Comparison of ENCODE assay signal across 8 cellular contexts in genomic region chr1:167059045-167059728, GRCh38. TPM values are rescaled to one million over a fixed set of nuclear protein-coding genes. Genes with fewer than 3 reads are reported as not detected.
DNase-seq lines count a peak whose midpoint lies in the region; ATAC-seq and TF ChIP-seq lines count a peak whose summit lies in the region.

No MANE protein-coding gene starts in this region.

- no peak overlapping the region for H3K9ac ChIP-seq in Loucy (ENCODE audit: low read depth, low read length, poor library complexity, severe bottlenecking)
- peak overlapping the region; percentile 17 for H3K9ac ChIP-seq in rectal smooth muscle tissue (ENCODE audit: low read length)

- H3K9me3 Mint-ChIP-seq in activated naive CD4-positive, alpha-beta T cell treated with anti-CD3 and anti-CD28 coated beads, Interleukin-2, amount 50 U/mL, for 72 hours = no peaks in the 10 kb centered on the region

- no peaks in the 10 kb centered on the region for H3K9me2 ChIP-seq in Loucy (replicated peaks; ENCODE audit: low read depth, low read length)

- H3K36me3 Mint-ChIP-seq in activated naive CD4-positive, alpha-beta T cell treated with anti-CD3 and anti-CD28 coated beads, Interleukin-2, amount 50 U/mL, for 72 hours = no peaks in the 10 kb centered on the region

- H3K4me3 ChIP-seq in Loucy (ENCODE audit: low read length, poor library complexity, severe bottlenecking) (no peak overlapping the region), rectal smooth muscle tissue (ENCODE audit: low read length) (peak overlapping the region; percentile 57), vagina (no peak overlapping the region)

- TF ChIP-seq CTCF in Loucy (conservative IDR thresholded peaks at IDR 0.05; ENCODE audit: low read length) = peak; percentile 99
- TF ChIP-seq CTCF in vagina (IDR thresholded peaks at IDR 0.05) = peak; percentile 77 to 98 (median 85)

- H4K20me1 ChIP-seq in Loucy (ENCODE audit: insufficient read depth, low read length, poor library complexity, severe bottlenecking) = no peaks in the 10 kb centered on the region

- H3K27me3 ChIP-seq in Loucy (ENCODE audit: insufficient read depth, low read length, poor library complexity, severe bottlenecking) (no peaks in the 10 kb centered on the region), rectal smooth muscle tissue (ENCODE audit: control insufficient read depth, insufficient read depth, low read length) (no peaks in the 10 kb centered on the region), vagina (no peaks in the 10 kb centered on the region)

- peak overlapping the region; percentile 44 to 83 for H3K27ac Mint-ChIP-seq in activated naive CD4-positive, alpha-beta T cell treated with anti-CD3 and anti-CD28 coated beads, Interleukin-2, amount 50 U/mL, for 72 hours

- peak; percentile 58 to 66 for DNase-seq in NCI-H524 (lab: John Stamatoyannopoulos, UW)
- no peak for DNase-seq in NCI-H524 treated with DMSO at 0.1 percent for 48 hours (lab: John Stamatoyannopoulos, UW)
- peak; percentile 75 to 79 for DNase-seq in activated naive CD4-positive, alpha-beta T cell treated with anti-CD3 and anti-CD28 coated beads, Interleukin-2, amount 50 U/mL, for 72 hours (ENCODE audit: low spot score in 2 of 2)
- peak; percentile 73 for DNase-seq in left cardiac atrium
- DNase-seq in vagina (ENCODE audit: extremely low spot score in 2 of 2) = peak in 1 of 2 donors; percentile 79

- H2AFZ ChIP-seq in Loucy (ENCODE audit: low read length) = no peak overlapping the region

- H3K27ac ChIP-seq in rectal smooth muscle tissue (ENCODE audit: low read depth, low read length) (no peak overlapping the region), vagina (no peak overlapping the region)

- no peaks in the 10 kb centered on the region for H3K79me2 ChIP-seq in Loucy (ENCODE audit: insufficient read depth, low read length)

- intact Hi-C loops in left cardiac atrium (cut with DNase I) (loop anchor here (1.0 to 10.0 kb wide), 3 partner anchors 84 to 175 kb away; partner anchors contain the start of gene ILDR2 (in 1 of the 2)), vagina (cut with DNase I) (loop anchor here (10.0 kb wide), 1 partner anchor 144 kb away; no protein-coding TSS in a partner anchor)

- peak overlapping the region; percentile 15 for H3K4me2 ChIP-seq in Loucy (ENCODE audit: low read depth, low read length, poor library complexity, severe bottlenecking)

- H3F3A ChIP-seq in Loucy (ENCODE audit: low read depth) = 0 out of 2 replicates have a peak, but pooled peaks cover 3% of the 10 kb centered on the region

- H3K36me3 ChIP-seq in Loucy (ENCODE audit: insufficient read depth, low read length) (peaks cover 65% of the 10 kb centered on the region; the same call in 1 of the 2 replicates), rectal smooth muscle tissue (ENCODE audit: control insufficient read depth, insufficient read depth, low read length) (no peaks in the 10 kb centered on the region), vagina (no peaks in the 10 kb centered on the region)

- no peak for TF ChIP-seq POLR2A in vagina (IDR thresholded peaks at IDR 0.05)

- H3K9me3 ChIP-seq in Loucy (ENCODE audit: insufficient read depth, low read depth, low read length) (no peaks in the 10 kb centered on the region), vagina (no peaks in the 10 kb centered on the region)

- ATAC-seq in SK-N-SH treated with all-trans-retinoic acid at 6 μM for 48 hours (peak; percentile 81), left cardiac atrium (peak; percentile 28 to 67)
- peak; percentile 61 to 71 for ATAC-seq in activated naive CD4-positive, alpha-beta T cell treated with anti-CD3 and anti-CD28 coated beads, Interleukin-2, amount 50 U/mL, for 72 hours

- H3K4me1 ChIP-seq in Loucy (ENCODE audit: insufficient read depth, low read length, poor library complexity, severe bottlenecking) (no peaks in the 10 kb centered on the region), rectal smooth muscle tissue (ENCODE audit: control insufficient read depth, insufficient read depth, low read length) (peaks cover 5% of the 10 kb centered on the region), vagina (peaks cover 7% of the 10 kb centered on the region)

TF ChIP-seq in SK-N-SH treated with all-trans-retinoic acid at 6 μM for 48 hours, 23 proteins besides CTCF, POLR2A, EP300 and RAD21 (continues in another document):
- no peak for TF ChIP-seq BACH2 (CRISPR knock-in tag; IDR thresholded peaks at IDR 0.05; ENCODE audit: borderline replicate concordance)
- no peak for TF ChIP-seq TCF4 (CRISPR knock-in tag; IDR thresholded peaks at IDR 0.05; ENCODE audit: borderline replicate concordance)
- TF ChIP-seq OSR1 (CRISPR knock-in tag; IDR thresholded peaks at IDR 0.05) = no peak
- no peak for TF ChIP-seq ARNTL (CRISPR knock-in tag; IDR thresholded peaks at IDR 0.05; ENCODE audit: borderline replicate concordance, low read depth)
- no peak for TF ChIP-seq ZNF8 (CRISPR knock-in tag; IDR thresholded peaks at IDR 0.05)
- no peak for TF ChIP-seq ZC3H10 (CRISPR knock-in tag; IDR thresholded peaks at IDR 0.05)
- TF ChIP-seq POU6F1 (CRISPR knock-in tag; IDR thresholded peaks at IDR 0.05; ENCODE audit: borderline replicate concordance, low read depth) = no peak
- TF ChIP-seq GLIS3 (CRISPR knock-in tag; IDR thresholded peaks at IDR 0.05) = no peak
- no peak for TF ChIP-seq TOX (CRISPR knock-in tag; IDR thresholded peaks at IDR 0.05; ENCODE audit: borderline replicate concordance)
- no peak for TF ChIP-seq ESRRG (CRISPR knock-in tag; IDR thresholded peaks at IDR 0.05)
- TF ChIP-seq SNAI2 (CRISPR knock-in tag; IDR thresholded peaks at IDR 0.05) = no peak
- no peak for TF ChIP-seq ZFP30 (CRISPR knock-in tag; IDR thresholded peaks at IDR 0.05)
- no peak for TF ChIP-seq ZFP3 (CRISPR knock-in tag; IDR thresholded peaks at IDR 0.05)
- no peak for TF ChIP-seq ZNF565 (CRISPR knock-in tag; conservative IDR thresholded peaks at IDR 0.05; ENCODE audit: low read depth)
- TF ChIP-seq, protein P1, sequence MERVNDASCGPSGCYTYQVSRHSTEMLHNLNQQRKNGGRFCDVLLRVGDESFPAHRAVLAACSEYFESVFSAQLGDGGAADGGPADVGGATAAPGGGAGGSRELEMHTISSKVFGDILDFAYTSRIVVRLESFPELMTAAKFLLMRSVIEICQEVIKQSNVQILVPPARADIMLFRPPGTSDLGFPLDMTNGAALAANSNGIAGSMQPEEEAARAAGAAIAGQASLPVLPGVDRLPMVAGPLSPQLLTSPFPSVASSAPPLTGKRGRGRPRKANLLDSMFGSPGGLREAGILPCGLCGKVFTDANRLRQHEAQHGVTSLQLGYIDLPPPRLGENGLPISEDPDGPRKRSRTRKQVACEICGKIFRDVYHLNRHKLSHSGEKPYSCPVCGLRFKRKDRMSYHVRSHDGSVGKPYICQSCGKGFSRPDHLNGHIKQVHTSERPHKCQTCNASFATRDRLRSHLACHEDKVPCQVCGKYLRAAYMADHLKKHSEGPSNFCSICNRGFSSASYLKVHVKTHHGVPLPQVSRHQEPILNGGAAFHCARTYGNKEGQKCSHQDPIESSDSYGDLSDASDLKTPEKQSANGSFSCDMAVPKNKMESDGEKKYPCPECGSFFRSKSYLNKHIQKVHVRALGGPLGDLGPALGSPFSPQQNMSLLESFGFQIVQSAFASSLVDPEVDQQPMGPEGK (CRISPR knock-in tag; IDR thresholded peaks at IDR 0.05; ENCODE audit: borderline replicate concordance) = no peak
- TF ChIP-seq PPARA (CRISPR knock-in tag; IDR thresholded peaks at IDR 0.05; ENCODE audit: borderline replicate concordance) = no peak
- TF ChIP-seq, protein P2, sequence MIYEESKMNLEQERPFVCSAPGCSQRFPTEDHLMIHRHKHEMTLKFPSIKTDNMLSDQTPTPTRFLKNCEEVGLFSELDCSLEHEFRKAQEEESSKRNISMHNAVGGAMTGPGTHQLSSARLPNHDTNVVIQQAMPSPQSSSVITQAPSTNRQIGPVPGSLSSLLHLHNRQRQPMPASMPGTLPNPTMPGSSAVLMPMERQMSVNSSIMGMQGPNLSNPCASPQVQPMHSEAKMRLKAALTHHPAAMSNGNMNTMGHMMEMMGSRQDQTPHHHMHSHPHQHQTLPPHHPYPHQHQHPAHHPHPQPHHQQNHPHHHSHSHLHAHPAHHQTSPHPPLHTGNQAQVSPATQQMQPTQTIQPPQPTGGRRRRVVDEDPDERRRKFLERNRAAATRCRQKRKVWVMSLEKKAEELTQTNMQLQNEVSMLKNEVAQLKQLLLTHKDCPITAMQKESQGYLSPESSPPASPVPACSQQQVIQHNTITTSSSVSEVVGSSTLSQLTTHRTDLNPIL (CRISPR knock-in tag; IDR thresholded peaks at IDR 0.05; ENCODE audit: low read depth) = no peak
- no peak for TF ChIP-seq CSDC2 (CRISPR knock-in tag; IDR thresholded peaks at IDR 0.05)

RNA-seq across cellular contexts. Expression of gene GPA33, which starts 31.0 kb away (rescaled TPM):
- total RNA-seq in activated naive CD4-positive, alpha-beta T cell treated with anti-CD3 and anti-CD28 coated beads, Interleukin-2, amount 50 U/mL, for 72 hours = under 1 TPM; 0.20 to 0.76 TPM
- total RNA-seq in left cardiac atrium (under 1 TPM; 0.31 to 0.32 TPM), vagina (0.74 TPM)

RNA-seq across cellular contexts. Expression of gene STYXL2, which starts 34.7 kb away (rescaled TPM):
- not detected for total RNA-seq in activated naive CD4-positive, alpha-beta T cell treated with anti-CD3 and anti-CD28 coated beads, Interleukin-2, amount 50 U/mL, for 72 hours
- total RNA-seq in left cardiac atrium = 10 to 100 TPM; 80.0 to 87.4 TPM
- total RNA-seq in vagina = not detected

Comparison
In these comparisons a context has a peak if more than half of its experiments do, and no peak if none do; other contexts are left out.
1. RNA of gene STYXL2, which starts 34.7 kb away (total RNA-seq): 80.0 to 87.4 TPM in left cardiac atrium; not detected in activated naive CD4-positive, alpha-beta T cell treated with anti-CD3 and anti-CD28 coated beads, Interleukin-2, amount 50 U/mL, for 72 hours and not detected in vagina (single experiment); every median in the first group is over 10 times any median in the second.
2. Peak in every context shown above with its lines, with median percentiles within 50 percentile points of each other: ATAC-seq.